ENCODE assay signal across 8 cellular contexts in the genomic region with DNA sequence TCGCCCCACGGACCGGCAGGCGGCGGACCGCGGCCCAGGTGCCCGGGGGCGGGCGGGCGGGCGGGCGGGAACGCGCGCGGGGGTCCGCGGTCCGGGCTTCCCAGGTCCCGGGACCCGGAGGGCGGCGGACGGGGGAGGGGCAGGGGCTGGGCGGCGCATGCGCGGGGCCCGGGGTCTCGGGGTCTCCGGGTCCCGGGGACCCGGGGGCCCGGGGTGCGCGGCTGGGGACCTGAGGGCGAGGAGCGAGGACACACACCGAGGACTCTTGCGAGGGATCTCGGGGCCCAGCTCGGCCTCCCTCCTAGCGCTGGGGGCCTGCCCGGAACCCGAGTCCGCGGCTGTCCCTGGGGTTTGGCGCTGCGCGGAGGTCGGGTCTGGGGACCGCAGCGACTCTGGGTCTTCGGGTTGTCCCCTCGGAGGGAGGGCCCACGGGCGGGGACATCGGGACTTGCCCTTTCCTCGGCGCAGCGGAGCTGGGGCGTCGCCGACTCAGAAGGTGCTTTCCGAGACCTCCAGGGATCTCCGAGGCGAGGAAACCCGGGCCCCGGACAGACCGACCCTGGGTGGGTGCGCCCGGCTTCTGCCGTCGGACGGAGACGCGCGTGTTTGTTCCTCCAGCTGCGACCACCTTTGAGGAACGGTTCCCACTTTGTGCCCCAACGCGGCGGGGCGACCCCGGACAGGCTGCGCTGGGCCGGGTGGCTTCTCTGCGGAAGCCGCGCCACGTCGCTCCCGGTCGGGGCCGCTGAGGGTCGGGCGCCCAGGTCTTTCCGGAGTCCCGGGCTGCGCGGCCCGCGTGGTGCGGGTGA. TPM values are rescaled to one million over a fixed set of nuclear protein-coding genes. Genes with fewer than 3 reads are reported as not detected.
A peak's percentile ranks its signal among the peaks of the same experiment; 100 is the strongest.
DNase-seq lines count a peak whose midpoint lies in the region; ATAC-seq and TF ChIP-seq lines count a peak whose summit lies in the region.

No MANE protein-coding gene starts in this region.

- H3K4me3 Mint-ChIP-seq in natural killer cell treated with Interleukin-12 subunit alpha and Interleukin-12 subunit beta and Interleukin-15 and Interleukin-18, amount 100 ng/mL, for 72 hours = peak overlapping the region; percentile 80

- peak; percentile 25 for ATAC-seq in GM21619 (IDR thresholded peaks at IDR 0.05; ENCODE audit: unreplicated experiment)
- ATAC-seq in natural killer cell treated with Interleukin-12 subunit alpha and Interleukin-12 subunit beta and Interleukin-15 and Interleukin-18, amount 100 ng/mL, for 72 hours = peak; percentile 45 to 65

- DNase-seq in Caki2 (ENCODE audit: low read depth) = peak; percentile 56
- DNase-seq in LNCaP clone FGC (ENCODE audit: low read depth) = no peak
- peak; percentile 64 for DNase-seq in activated CD8-positive, alpha-beta memory T cell treated with anti-CD3 and anti-CD28 coated beads, Interleukin-2, amount 50 U/mL, for 4 hours
- DNase-seq in erythroblast (lab: John Stamatoyannopoulos, UW) = peak; percentile 69 to 75
- DNase-seq in natural killer cell treated with Interleukin-12 subunit alpha and Interleukin-12 subunit beta and Interleukin-15 and Interleukin-18, amount 100 ng/mL, for 72 hours (ENCODE audit: low spot score) = peak; percentile 85
- DNase-seq in substantia nigra (lab: John Stamatoyannopoulos, UW) = peak in 20 of 49 donors; percentile 31 to 80 (median 66)
- DNase-seq in DMS153 (lab: John Stamatoyannopoulos, UW) = no peak

- peak overlapping the region; percentile 60 to 80 for H3K27ac Mint-ChIP-seq in natural killer cell treated with Interleukin-12 subunit alpha and Interleukin-12 subunit beta and Interleukin-15 and Interleukin-18, amount 100 ng/mL, for 72 hours

- no peak for TF ChIP-seq CTCF in LNCaP clone FGC (IDR thresholded peaks at IDR 0.05; ENCODE audit: control insufficient read depth, extremely low read depth, insufficient read depth)

- H3K9me3 Mint-ChIP-seq in natural killer cell treated with Interleukin-12 subunit alpha and Interleukin-12 subunit beta and Interleukin-15 and Interleukin-18, amount 100 ng/mL, for 72 hours = no peaks in the 10 kb centered on the region

- H3K4me3 ChIP-seq in LNCaP clone FGC (ENCODE audit: low read depth, low read length) = peak overlapping the region; percentile 80

- H3K36me3 Mint-ChIP-seq in natural killer cell treated with Interleukin-12 subunit alpha and Interleukin-12 subunit beta and Interleukin-15 and Interleukin-18, amount 100 ng/mL, for 72 hours = peaks cover 6% of the 10 kb centered on the region

- no peaks in the 10 kb centered on the region for H3K27me3 Mint-ChIP-seq in natural killer cell treated with Interleukin-12 subunit alpha and Interleukin-12 subunit beta and Interleukin-15 and Interleukin-18, amount 100 ng/mL, for 72 hours

- in situ Hi-C loops in Caki2 (cut with HindIII; ENCODE audit: low pct_unique_long_range_greater_than_20kb, low sequenced_read_pairs) = no loop called here

- H3K4me1 Mint-ChIP-seq in natural killer cell treated with Interleukin-12 subunit alpha and Interleukin-12 subunit beta and Interleukin-15 and Interleukin-18, amount 100 ng/mL, for 72 hours (ENCODE audit: low read depth in 2 of 2) = peaks cover 11 to 23% of the 10 kb centered on the region in 2 donors

- peak overlapping the region; percentile 68 for H3K27ac ChIP-seq in substantia nigra (ENCODE audit: low read depth, low read length, poor library complexity, severe bottlenecking)

- no peak for TF ChIP-seq POLR2A in erythroblast (IDR thresholded peaks at IDR 0.05; ENCODE audit: low read length)

RNA-seq across cellular contexts. Expression of a gene that starts 0.5 kb away (rescaled TPM):
- 7.0 and 9.6 TPM in 2 replicates for total RNA-seq in Caki2 (2014; rRNA removed; shearing (Covaris generic); ENCODE audit: low replicate concordance)
- total RNA-seq in natural killer cell treated with Interleukin-12 subunit alpha and Interleukin-12 subunit beta and Interleukin-15 and Interleukin-18, amount 100 ng/mL, for 72 hours = 10 to 100 TPM; 31.7 to 36.1 TPM

Comparison
In these comparisons a context has a peak if more than half of its experiments do, and no peak if none do; other contexts are left out.
1. DNase-seq: peak in Caki2 (single experiment), activated CD8-positive, alpha-beta memory T cell treated with anti-CD3 and anti-CD28 coated beads, Interleukin-2, amount 50 U/mL, for 4 hours (single experiment), erythroblast (2 of 2) and natural killer cell treated with Interleukin-12 subunit alpha and Interleukin-12 subunit beta and Interleukin-15 and Interleukin-18, amount 100 ng/mL, for 72 hours (single experiment); none in LNCaP clone FGC (single experiment) and DMS153 (single experiment).